In genomic region chr21:6499128-6499823, GRCh38 we compare ENCODE assay signal across 7 cellular contexts.
DNase-seq lines count a peak whose midpoint lies in the region; ATAC-seq and TF ChIP-seq lines count a peak whose summit lies in the region.
"Not testable (repeated sequence)": the region's sequence is repeated elsewhere in the genome, so short reads cannot be mapped to it uniquely, and the experiment has no call there.

No MANE protein-coding gene starts in this region.

- H3F3A ChIP-seq in GM23338 (replicated peaks; ENCODE audit: low read depth) = not testable (repeated sequence)

- POLR2A ChIA-PET in activated B cell treated with CpG ODN at 0.5 μM for 24 hours (lab: Charles Lee) = not testable (repeated sequence)

- not testable (repeated sequence) for H3K79me2 ChIP-seq in GM23338 (replicated peaks; ENCODE audit: insufficient read depth)

- H3K27me3 ChIP-seq in GM23338 (ENCODE audit: insufficient read depth) = not testable (repeated sequence)

- H3K27ac Mint-ChIP-seq in GM23338, activated B cell treated with CpG ODN at 0.5 μM for 24 hours, immature natural killer cell: not testable (repeated sequence)

- not testable (repeated sequence) for H3K27ac ChIP-seq in GM23338 (ENCODE audit: low read depth)

- CTCF ChIA-PET in activated B cell treated with CpG ODN at 0.5 μM for 24 hours (lab: Charles Lee) = not testable (repeated sequence)

- not testable (repeated sequence) for H3K9me3 Mint-ChIP-seq in GM23338, activated B cell treated with CpG ODN at 0.5 μM for 24 hours, immature natural killer cell

- ATAC-seq in GM19023 (IDR thresholded peaks at IDR 0.05; ENCODE audit: unreplicated experiment) (peak; percentile 81), GM23338 (peak; percentile 89), HG03175 (IDR thresholded peaks at IDR 0.05; ENCODE audit: unreplicated experiment) (peak; percentile 83), activated B cell treated with CpG ODN at 0.5 μM for 24 hours (ENCODE audit: low read depth) (peak; percentile 84), sciatic nerve (peak; percentile 98)

- intact Hi-C loops in activated B cell treated with CpG ODN at 0.5 μM for 24 hours (cut with micrococcal nuclease); sciatic nerve (cut with DNase I): not testable (repeated sequence)

- not testable (repeated sequence) for H3K4me2 ChIP-seq in GM23338

- not testable (repeated sequence) for H3K4me3 ChIP-seq in GM23338

- not testable (repeated sequence) for H3K36me3 ChIP-seq in GM23338 (ENCODE audit: insufficient read depth)

- DNase-seq in GM23338 (ENCODE audit: low spot score); activated B cell treated with CpG ODN at 0.5 μM for 24 hours; sciatic nerve (ENCODE audit: low spot score): not testable (repeated sequence)
- DNase-seq in activated naive CD4-positive, alpha-beta T cell treated with Interleukin-2 at 50 U/mL for 16 hours = peak; percentile 72
- peak; percentile 65 to 76 (median 73) for DNase-seq in immature natural killer cell

- H3K27me3 Mint-ChIP-seq in GM23338 (ENCODE audit: insufficient read depth, low read depth, poor library complexity); activated B cell treated with CpG ODN at 0.5 μM for 24 hours; immature natural killer cell (ENCODE audit: low read depth in 3 of 3): not testable (repeated sequence)

- not testable (repeated sequence) for TF ChIP-seq CTCF in GM23338 (conservative IDR thresholded peaks at IDR 0.05; ENCODE audit: low read depth in 2 of 2); activated B cell treated with CpG ODN at 0.5 μM for 24 hours (IDR thresholded peaks at IDR 0.05)

- H4K20me1 ChIP-seq in GM23338 (replicated peaks; ENCODE audit: insufficient read depth) = not testable (repeated sequence)

- not testable (repeated sequence) for H3K36me3 Mint-ChIP-seq in GM23338 (ENCODE audit: low read depth); activated B cell treated with CpG ODN at 0.5 μM for 24 hours (ENCODE audit: low read depth); immature natural killer cell

- H3K9me2 ChIP-seq in GM23338 (ENCODE audit: insufficient read depth) = not testable (repeated sequence)

- not testable (repeated sequence) for H3K4me1 Mint-ChIP-seq in GM23338, activated B cell treated with CpG ODN at 0.5 μM for 24 hours, immature natural killer cell

- H3K4me3 Mint-ChIP-seq in GM23338, activated B cell treated with CpG ODN at 0.5 μM for 24 hours, immature natural killer cell: not testable (repeated sequence)

- H3K4me1 ChIP-seq in GM23338 (ENCODE audit: insufficient read depth) = not testable (repeated sequence)

- H2AFZ ChIP-seq in GM23338 = not testable (repeated sequence)
